Comparison of ENCODE assay signal across 19 cellular contexts in the genomic region with DNA sequence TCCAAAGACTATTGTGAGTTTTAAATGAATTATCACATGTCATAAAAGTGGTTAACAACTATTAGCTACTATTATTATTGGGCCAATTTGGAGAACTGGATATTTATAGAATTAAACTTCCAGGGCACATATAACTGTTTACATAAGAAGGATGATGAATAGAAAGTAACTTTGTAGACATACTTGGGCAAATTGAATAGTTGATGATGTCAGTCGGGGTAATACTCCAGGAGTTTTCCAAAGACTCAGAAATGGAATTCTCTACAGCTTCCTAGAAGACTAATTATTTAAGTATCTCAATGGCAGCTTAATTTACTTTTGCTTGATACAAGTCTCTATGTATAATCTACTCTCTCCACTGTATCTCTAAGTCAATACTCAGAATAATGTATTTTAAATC. TPM values are rescaled to one million over a fixed set of nuclear protein-coding genes. Genes with fewer than 3 reads are reported as not detected.
DNase-seq lines count a peak whose midpoint lies in the region; ATAC-seq, FAIRE-seq and TF ChIP-seq lines count a peak whose summit lies in the region.
"Had no signal": no experiment of that assay in that cellular context is flagged by ENCODE, and none has a peak within 500 bp of the region (broad histone marks: within the 10 kb centered on the region; RNA-seq: fewer than 3 reads in every experiment).

No MANE protein-coding gene starts in this region.

- no peak overlapping the region for H3K4me3 ChIP-seq in gastrocnemius medialis
- H3K4me3 ChIP-seq in GM23248 = no peak overlapping the region
- H3K4me3 ChIP-seq: BLaER1 had no signal

- ATAC-seq in foreskin keratinocyte (no peak), gastrocnemius medialis (no peak)
- no peak for ATAC-seq in naive thymus-derived CD8-positive, alpha-beta T cell

- no peak overlapping the region for H3K27ac Mint-ChIP-seq in naive thymus-derived CD8-positive, alpha-beta T cell
- H3K27ac Mint-ChIP-seq: CD14-positive monocyte; CD4-positive, alpha-beta memory T cell; H9 had no signal

- H3K27me3 ChIP-seq in foreskin keratinocyte = no peaks in the 10 kb centered on the region
- H3K27me3 ChIP-seq in gastrocnemius medialis = no peaks in the 10 kb centered on the region
- no peaks in the 10 kb centered on the region for H3K27me3 ChIP-seq in GM23248 (replicated peaks; ENCODE audit: insufficient read depth)
- H3K27me3 ChIP-seq: BLaER1 had no signal

- peaks cover 4 to 11% (median 8%) of the 10 kb centered on the region in 4 donors for H3K4me1 Mint-ChIP-seq in naive thymus-derived CD8-positive, alpha-beta T cell

- H3K4me1 ChIP-seq in foreskin keratinocyte = peaks cover 49% of the 10 kb centered on the region
- H3K4me1 ChIP-seq in gastrocnemius medialis = peaks cover 41 to 42% of the 10 kb centered on the region in 2 donors
- H3K4me1 ChIP-seq in GM23248 (ENCODE audit: insufficient read depth) = peaks cover 48% of the 10 kb centered on the region

- peaks cover 0 to 6% (median 4%) of the 10 kb centered on the region in 5 donors for H3K27me3 Mint-ChIP-seq in naive thymus-derived CD8-positive, alpha-beta T cell

- in situ Hi-C loops in gastrocnemius medialis (cut with MboI; ENCODE audit: low sequenced_read_pairs in 4 of 4) (loop anchor here in 3 of 4 donors (25.0 kb wide), 2 partner anchors 451 to 501 kb away; a partner anchor contains a TSS), GM23248 (cut with MboI) (no loop called here)

- TF ChIP-seq POLR2A in gastrocnemius medialis (IDR thresholded peaks at IDR 0.05) = no peak

- H3K9ac ChIP-seq in GM23248 = no peak overlapping the region
- H3K9ac ChIP-seq: BLaER1 had no signal

- H3K9me3 Mint-ChIP-seq in naive thymus-derived CD8-positive, alpha-beta T cell = no peaks in the 10 kb centered on the region
- H3K9me3 Mint-ChIP-seq: CD14-positive monocyte, H9 had no signal

- H3K36me3 ChIP-seq in gastrocnemius medialis (no peaks in the 10 kb centered on the region), GM23248 (ENCODE audit: low read depth) (no peaks in the 10 kb centered on the region)
- H3K36me3 ChIP-seq: BLaER1 had no signal

- no peaks in the 10 kb centered on the region for H3K36me3 Mint-ChIP-seq in naive thymus-derived CD8-positive, alpha-beta T cell

- no peaks in the 10 kb centered on the region for H3K9me2 ChIP-seq in GM23248 (ENCODE audit: insufficient read depth)

- DNase-seq in EH (ENCODE audit: low read depth) (peak; percentile 70), epithelial cell of prostate (ENCODE audit: low read depth, low spot score) (no peak), foreskin keratinocyte (no peak), gastrocnemius medialis (no peak), GM23248 (no peak), medulla oblongata (ENCODE audit: extremely low spot score) (no peak), HTR-8/SVneo (ENCODE audit: insufficient read length, low spot score) (no peak)
- no peak for DNase-seq in naive thymus-derived CD8-positive, alpha-beta T cell
- DNase-seq: 8988T; CD4-positive, alpha-beta memory T cell; DMS153; DMS79 treated with DMSO at 0.1 percent for 48 hours; GDM1; H9 had no signal

- H3K4me2 ChIP-seq in GM23248 (ENCODE audit: unreplicated experiment) = no peak overlapping the region
- H3K4me2 ChIP-seq: BLaER1 had no signal

- H2AFZ ChIP-seq in GM23248 = no peak overlapping the region

- peaks cover 25% of the 10 kb centered on the region for H3K79me2 ChIP-seq in GM23248 (ENCODE audit: insufficient read depth)

- TF ChIP-seq CTCF in foreskin keratinocyte (conservative IDR thresholded peaks at IDR 0.05) = no peak
- TF ChIP-seq CTCF in gastrocnemius medialis (IDR thresholded peaks at IDR 0.05 in 4 of 5, conservative IDR thresholded peaks at IDR 0.05 in 1 of 5) = no peak

- H4K20me1 ChIP-seq in GM23248 (ENCODE audit: insufficient read depth) = no peaks in the 10 kb centered on the region
- H4K20me1 ChIP-seq: BLaER1 had no signal

- WGBS in GM23248 (ENCODE audit: low coverage in 1 of 2, low lambda C conversion rate in 2 of 2, missing lambda C conversion rate in 2 of 2), 2 experiments = 93 to 100% methylated on average over 1 of the region's 1 CpG

- no peak for FAIRE-seq in HTR-8/SVneo (lab: Jason Lieb, UNC)
- FAIRE-seq: GM12892, GM18507, H1 had no signal

- H3K9me3 ChIP-seq in gastrocnemius medialis (no peaks in the 10 kb centered on the region), GM23248 (ENCODE audit: low read depth) (no peaks in the 10 kb centered on the region)
- H3K9me3 ChIP-seq: BLaER1 had no signal

- no peak overlapping the region for H3K4me3 Mint-ChIP-seq in naive thymus-derived CD8-positive, alpha-beta T cell
- H3K4me3 Mint-ChIP-seq: CD14-positive monocyte; CD4-positive, alpha-beta memory T cell; H9 had no signal

- peaks cover 40% of the 10 kb centered on the region for H3F3A ChIP-seq in GM23248 (ENCODE audit: insufficient read depth)

- intact Hi-C loops in gastrocnemius medialis (cut with DNase I; ENCODE audit: low total_unique reads) = loop anchor here (10.0 kb wide), 1 partner anchor 422 kb away; a partner anchor contains a TSS

- H3K27ac ChIP-seq in epithelial cell of prostate = peak overlapping the region; percentile 96
- H3K27ac ChIP-seq in foreskin keratinocyte = peak overlapping the region; percentile 90
- H3K27ac ChIP-seq in gastrocnemius medialis = peak overlapping the region in 3 of 4 donors; percentile 69 to 95 (median 71)
- H3K27ac ChIP-seq in GM23248 = no peak overlapping the region
- H3K27ac ChIP-seq: BLaER1 had no signal

- POLR2A ChIA-PET in naive thymus-derived CD8-positive, alpha-beta T cell (lab: Charles Lee) = no interaction called here

RNA-seq across cellular contexts. Expression of a gene that starts 4.9 kb away (rescaled TPM):
- total RNA-seq in foreskin keratinocyte (65.0 and 68.2 TPM in 2 replicates), gastrocnemius medialis (100 to 1,000 TPM in 3 of 4 donors, 10 to 100 TPM in 1; 64.3 to 211 (median 138) TPM)
- polyA plus RNA-seq in foreskin keratinocyte (17.5 and 25.7 TPM in 2 replicates), GM23248 (2016; fragmentation: Nextera tagmentation; extraction: Ambion mirVana) (41.9 and 46.2 TPM in 2 replicates)
- total RNA-seq in naive thymus-derived CD8-positive, alpha-beta T cell = 100 to 1,000 TPM in 1 of 2 experiments, 10 to 100 TPM in 1; 98.3 to 109 TPM
- 10 to 100 TPM; 25.9 to 39.3 (median 33.6) TPM for polyA plus RNA-seq in naive thymus-derived CD8-positive, alpha-beta T cell
- total RNA-seq in GM23248 (2014; rRNA removed; shearing (Covaris generic)) = 60.4 and 98.3 TPM in 2 replicates
